ENCODE assay signal across 8 cellular contexts in the genomic region with DNA sequence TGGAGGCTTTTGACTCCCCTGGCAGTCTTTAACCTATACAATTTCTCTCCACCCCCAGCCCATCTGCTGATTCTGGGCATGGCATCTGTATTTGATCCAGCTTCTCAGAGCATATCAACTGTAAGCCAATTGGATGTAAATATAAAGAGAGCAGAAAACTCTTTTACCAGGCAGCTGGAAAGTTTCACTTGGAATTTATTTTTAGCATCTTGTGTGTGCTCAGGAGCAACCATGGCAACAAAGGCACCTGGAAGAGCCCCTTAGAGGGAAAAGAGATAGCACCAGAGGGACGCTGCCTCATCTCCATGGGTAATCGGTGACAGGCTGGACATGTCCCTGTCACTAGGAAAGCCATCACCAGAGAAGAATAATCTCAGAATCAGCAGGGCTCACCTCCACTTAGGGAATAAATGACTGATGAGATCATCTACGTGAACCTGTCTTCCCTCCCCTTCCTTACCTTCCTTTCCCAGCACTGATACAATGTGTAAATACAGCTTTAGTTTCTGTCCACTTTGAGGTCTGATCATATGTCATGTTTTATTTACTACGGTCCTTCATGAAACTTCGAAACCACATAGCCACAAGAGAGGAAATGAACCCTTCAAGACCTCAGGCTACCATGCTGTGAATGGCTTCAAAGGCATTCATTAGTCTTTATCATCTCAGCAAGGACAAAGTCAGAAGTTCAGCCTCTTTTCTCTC. TPM values are rescaled to one million over a fixed set of nuclear protein-coding genes. Genes with fewer than 3 reads are reported as not detected.
DNase-seq lines count a peak whose midpoint lies in the region; ATAC-seq and TF ChIP-seq lines count a peak whose summit lies in the region.

No MANE protein-coding gene starts in this region.

- no peaks in the 10 kb centered on the region for H3K27me3 ChIP-seq in mesenchymal stem cell (ENCODE audit: control insufficient read depth in 1 of 2, insufficient read depth in 1 of 2, low read length in 2 of 2)
- H3K27me3 ChIP-seq in ovary = no peaks in the 10 kb centered on the region

- peak; percentile 55 to 89 for DNase-seq in NCI-H446 (lab: John Stamatoyannopoulos, UW)
- DNase-seq in mesenchymal stem cell = peak; percentile 41
- no peak for DNase-seq in ovary
- no peak for DNase-seq in activated effector memory CD4-positive, alpha-beta T cell treated with Interleukin-2 at 50 U/mL for 16 hours
- no peak for DNase-seq in GM10266 (ENCODE audit: extremely low spot score)

- no peak overlapping the region for H2BK12ac ChIP-seq in mesenchymal stem cell (ENCODE audit: low read length in 2 of 2)

- TF ChIP-seq EP300 in ovary (IDR thresholded peaks at IDR 0.05) = no peak

- no peak overlapping the region for H2BK5ac ChIP-seq in mesenchymal stem cell (ENCODE audit: low read depth, low read length, poor library complexity, severe bottlenecking)

- no peak overlapping the region for H2BK15ac ChIP-seq in mesenchymal stem cell (ENCODE audit: low read depth, poor library complexity, severe bottlenecking)

- H2AFZ ChIP-seq in mesenchymal stem cell (ENCODE audit: low read depth, low read length) = no peak overlapping the region

- H3K27ac ChIP-seq in mesenchymal stem cell (ENCODE audit: low read length, poor library complexity, severe bottlenecking) = no peak overlapping the region
- no peak overlapping the region for H3K27ac ChIP-seq in ovary

- H3K18ac ChIP-seq in mesenchymal stem cell (ENCODE audit: low read depth in 1 of 2, low read length in 2 of 2) = peak overlapping the region in 1 of 2 experiments; percentile 22

- no peak overlapping the region for H2BK120ac ChIP-seq in mesenchymal stem cell (ENCODE audit: low read depth, low read length)

- H3K4me1 ChIP-seq in mesenchymal stem cell (ENCODE audit: control insufficient read depth, insufficient read depth, low read depth, low read length) (peaks cover 1% of the 10 kb centered on the region), ovary (ENCODE audit: insufficient read depth) (no peaks in the 10 kb centered on the region)

- no peak overlapping the region for H4K91ac ChIP-seq in mesenchymal stem cell (ENCODE audit: low read length)

- intact Hi-C loops in ovary (cut with DNase I) = no loop called here

- no peaks in the 10 kb centered on the region for H3K79me1 ChIP-seq in mesenchymal stem cell (replicated peaks; ENCODE audit: low read length, poor library complexity, severe bottlenecking)

- H3K4ac ChIP-seq in mesenchymal stem cell (ENCODE audit: low read depth in 1 of 2, low read length in 2 of 2) = peak overlapping the region in 1 of 2 experiments; percentile 35

- ATAC-seq in GM19023 (IDR thresholded peaks at IDR 0.05; ENCODE audit: unreplicated experiment) = peak; percentile 77
- peak; percentile 94 for ATAC-seq in HG03025 (IDR thresholded peaks at IDR 0.05; ENCODE audit: low FRiP score, unreplicated experiment)
- no peak for ATAC-seq in GM19324 (IDR thresholded peaks at IDR 0.05; ENCODE audit: low FRiP score, unreplicated experiment)

- no peak overlapping the region for H3K9ac ChIP-seq in mesenchymal stem cell (ENCODE audit: low read length)

- no peak overlapping the region for H4K8ac ChIP-seq in mesenchymal stem cell (ENCODE audit: low read length)

- H3K4me3 ChIP-seq in mesenchymal stem cell (ENCODE audit: insufficient read depth in 1 of 2, low read depth in 1 of 2, low read length in 2 of 2) (no peak overlapping the region), ovary (no peak overlapping the region)

- H3K9me3 ChIP-seq in mesenchymal stem cell (ENCODE audit: control insufficient read depth, low read length) = no peaks in the 10 kb centered on the region
- no peaks in the 10 kb centered on the region for H3K9me3 ChIP-seq in ovary

- TF ChIP-seq CTCF in ovary (IDR thresholded peaks at IDR 0.05) = no peak
- no peak for TF ChIP-seq CTCF in GM10266 (IDR thresholded peaks at IDR 0.05; ENCODE audit: control insufficient read depth, insufficient read depth, low read depth, missing control alignments)

- H3K23ac ChIP-seq in mesenchymal stem cell (ENCODE audit: low read length in 2 of 2) = no peak overlapping the region

- H3K36me3 ChIP-seq in mesenchymal stem cell (ENCODE audit: control insufficient read depth in 1 of 2, insufficient read depth in 2 of 2, low read depth in 1 of 2, low read length in 2 of 2) (no peaks in the 10 kb centered on the region), ovary (no peaks in the 10 kb centered on the region)

- TF ChIP-seq POLR2A in ovary (IDR thresholded peaks at IDR 0.05) = no peak

- no peak overlapping the region for H3K14ac ChIP-seq in mesenchymal stem cell (ENCODE audit: low read length in 2 of 2)

- H2AK5ac ChIP-seq in mesenchymal stem cell (ENCODE audit: low read length, severe bottlenecking) = no peak overlapping the region

- H3K4me2 ChIP-seq in mesenchymal stem cell (ENCODE audit: low read length, poor library complexity, severe bottlenecking) = no peak overlapping the region

- 54% methylated on average over 5 of the region's 5 CpGs for WGBS in mesenchymal stem cell
- WGBS in ovary, 3 donors = 62 to 81% (median 78%) methylated on average over 5 of the region's 5 CpGs

RNA-seq across cellular contexts. Expression of a gene that starts 25.3 kb away (rescaled TPM):
- polyA plus RNA-seq in mesenchymal stem cell (2013, experiment 1 of 2) = 10.2 TPM
- polyA plus RNA-seq in mesenchymal stem cell (2013, experiment 2 of 2) = 9.6 TPM
- total RNA-seq in ovary = 10 to 100 TPM; 12.9 to 52.9 (median 31.7) TPM
- 10 to 100 TPM; 12.3 to 17.7 TPM for polyA plus RNA-seq in ovary

Comparison
In these comparisons a context has a peak if more than half of its experiments do, and no peak if none do; other contexts are left out.
1. DNase-seq: peak in NCI-H446 (2 of 2) and mesenchymal stem cell (single experiment); none in ovary (0 of 5), activated effector memory CD4-positive, alpha-beta T cell treated with Interleukin-2 at 50 U/mL for 16 hours (single experiment) and GM10266 (single experiment).